Comparison of ENCODE assay signal across 1 cellular context in the genomic region with DNA sequence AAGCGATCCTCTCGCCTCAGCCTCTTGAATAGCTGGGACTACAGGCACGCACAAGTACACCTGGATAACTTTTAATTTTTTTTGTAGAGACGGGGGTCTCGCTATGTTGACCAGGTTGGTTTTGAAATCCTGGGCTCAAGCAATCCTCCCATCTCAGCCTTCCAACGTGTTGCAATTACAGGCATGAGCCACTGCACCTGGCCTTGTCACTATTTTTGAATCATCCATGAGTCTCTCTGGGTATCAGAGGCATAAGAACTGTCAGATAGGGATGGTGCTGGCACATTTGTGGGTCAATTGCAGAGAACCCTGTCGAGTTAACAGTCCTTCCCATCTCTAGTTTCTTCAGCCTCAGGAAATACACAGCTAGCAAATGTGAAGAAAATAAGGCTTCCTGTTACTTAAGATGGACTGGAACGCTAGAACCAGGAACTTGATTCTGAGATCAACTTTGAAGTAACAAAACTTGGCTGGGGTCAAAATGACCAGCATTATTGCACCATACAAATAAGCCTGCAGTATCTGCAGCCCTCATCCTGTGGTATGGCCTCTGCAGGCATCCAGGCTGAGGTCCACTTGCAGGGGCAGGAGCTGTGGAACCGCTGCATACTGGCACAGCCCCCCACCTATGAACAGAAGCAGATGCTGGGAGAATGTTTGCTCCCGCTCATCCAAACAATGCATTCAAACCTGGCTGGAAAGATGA.
TF ChIP-seq lines count a peak whose summit lies in the region.

No MANE protein-coding gene starts in this region.

TF ChIP-seq in liver, 16 proteins besides CTCF, POLR2A, EP300 and RAD21 (continued from another document):
- TF ChIP-seq, protein P1, sequence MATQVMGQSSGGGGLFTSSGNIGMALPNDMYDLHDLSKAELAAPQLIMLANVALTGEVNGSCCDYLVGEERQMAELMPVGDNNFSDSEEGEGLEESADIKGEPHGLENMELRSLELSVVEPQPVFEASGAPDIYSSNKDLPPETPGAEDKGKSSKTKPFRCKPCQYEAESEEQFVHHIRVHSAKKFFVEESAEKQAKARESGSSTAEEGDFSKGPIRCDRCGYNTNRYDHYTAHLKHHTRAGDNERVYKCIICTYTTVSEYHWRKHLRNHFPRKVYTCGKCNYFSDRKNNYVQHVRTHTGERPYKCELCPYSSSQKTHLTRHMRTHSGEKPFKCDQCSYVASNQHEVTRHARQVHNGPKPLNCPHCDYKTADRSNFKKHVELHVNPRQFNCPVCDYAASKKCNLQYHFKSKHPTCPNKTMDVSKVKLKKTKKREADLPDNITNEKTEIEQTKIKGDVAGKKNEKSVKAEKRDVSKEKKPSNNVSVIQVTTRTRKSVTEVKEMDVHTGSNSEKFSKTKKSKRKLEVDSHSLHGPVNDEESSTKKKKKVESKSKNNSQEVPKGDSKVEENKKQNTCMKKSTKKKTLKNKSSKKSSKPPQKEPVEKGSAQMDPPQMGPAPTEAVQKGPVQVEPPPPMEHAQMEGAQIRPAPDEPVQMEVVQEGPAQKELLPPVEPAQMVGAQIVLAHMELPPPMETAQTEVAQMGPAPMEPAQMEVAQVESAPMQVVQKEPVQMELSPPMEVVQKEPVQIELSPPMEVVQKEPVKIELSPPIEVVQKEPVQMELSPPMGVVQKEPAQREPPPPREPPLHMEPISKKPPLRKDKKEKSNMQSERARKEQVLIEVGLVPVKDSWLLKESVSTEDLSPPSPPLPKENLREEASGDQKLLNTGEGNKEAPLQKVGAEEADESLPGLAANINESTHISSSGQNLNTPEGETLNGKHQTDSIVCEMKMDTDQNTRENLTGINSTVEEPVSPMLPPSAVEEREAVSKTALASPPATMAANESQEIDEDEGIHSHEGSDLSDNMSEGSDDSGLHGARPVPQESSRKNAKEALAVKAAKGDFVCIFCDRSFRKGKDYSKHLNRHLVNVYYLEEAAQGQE (IDR thresholded peaks at IDR 0.05): no peak
- no peak for TF ChIP-seq TAF1 (conservative IDR thresholded peaks at IDR 0.05)
- TF ChIP-seq, protein P2, sequence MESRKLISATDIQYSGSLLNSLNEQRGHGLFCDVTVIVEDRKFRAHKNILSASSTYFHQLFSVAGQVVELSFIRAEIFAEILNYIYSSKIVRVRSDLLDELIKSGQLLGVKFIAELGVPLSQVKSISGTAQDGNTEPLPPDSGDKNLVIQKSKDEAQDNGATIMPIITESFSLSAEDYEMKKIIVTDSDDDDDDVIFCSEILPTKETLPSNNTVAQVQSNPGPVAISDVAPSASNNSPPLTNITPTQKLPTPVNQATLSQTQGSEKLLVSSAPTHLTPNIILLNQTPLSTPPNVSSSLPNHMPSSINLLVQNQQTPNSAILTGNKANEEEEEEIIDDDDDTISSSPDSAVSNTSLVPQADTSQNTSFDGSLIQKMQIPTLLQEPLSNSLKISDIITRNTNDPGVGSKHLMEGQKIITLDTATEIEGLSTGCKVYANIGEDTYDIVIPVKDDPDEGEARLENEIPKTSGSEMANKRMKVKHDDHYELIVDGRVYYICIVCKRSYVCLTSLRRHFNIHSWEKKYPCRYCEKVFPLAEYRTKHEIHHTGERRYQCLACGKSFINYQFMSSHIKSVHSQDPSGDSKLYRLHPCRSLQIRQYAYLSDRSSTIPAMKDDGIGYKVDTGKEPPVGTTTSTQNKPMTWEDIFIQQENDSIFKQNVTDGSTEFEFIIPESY (IDR thresholded peaks at IDR 0.05): no peak
- TF ChIP-seq HNF4G (IDR thresholded peaks at IDR 0.05): no peak
- TF ChIP-seq SP1 (IDR thresholded peaks at IDR 0.05): no peak
- TF ChIP-seq NR2F2 (IDR thresholded peaks at IDR 0.05): no peak
- no peak for TF ChIP-seq FOXA2 (IDR thresholded peaks at IDR 0.05)
- TF ChIP-seq JUND (IDR thresholded peaks at IDR 0.05): no peak
